In genomic region chr19:35269425-35270117, GRCh38 we compare ENCODE assay signal across 8 cellular contexts. TPM values are rescaled to one million over a fixed set of nuclear protein-coding genes. Genes with fewer than 3 reads are reported as not detected.
DNase-seq lines count a peak whose midpoint lies in the region; ATAC-seq and TF ChIP-seq lines count a peak whose summit lies in the region.

No MANE protein-coding gene starts in this region.

- no peaks in the 10 kb centered on the region for H3K4me1 ChIP-seq in A673 (ENCODE audit: insufficient read depth, low read length, poor library complexity, severe bottlenecking)

- no peak overlapping the region for H3K27ac ChIP-seq in A673 (ENCODE audit: low read depth, low read length, poor library complexity, severe bottlenecking)

- H3K36me3 ChIP-seq in A673 (ENCODE audit: insufficient read depth, low read length, poor library complexity, severe bottlenecking): peaks cover 28% of the 10 kb centered on the region

- TF ChIP-seq CTCF in A673 (conservative IDR thresholded peaks at IDR 0.05; ENCODE audit: low read depth, low read length): peak; percentile 53

- H3K9me3 ChIP-seq in A673 (ENCODE audit: low read depth, low read length, poor library complexity, severe bottlenecking): no peaks in the 10 kb centered on the region

- H3K27me3 ChIP-seq in A673 (replicated peaks; ENCODE audit: insufficient read depth, low read depth, low read length, poor library complexity): no peaks in the 10 kb centered on the region

- intact Hi-C loops in A673 (cut with micrococcal nuclease; ENCODE audit: unreplicated experiment): no loop called here

- POLR2A ChIA-PET in A673 (lab: Charles Lee; ENCODE audit: low non-redundant PET): no interaction called here

- ATAC-seq in GM18511 (IDR thresholded peaks at IDR 0.05; ENCODE audit: unreplicated experiment) (peak; percentile 62), HG03095 (IDR thresholded peaks at IDR 0.05; ENCODE audit: unreplicated experiment) (peak; percentile 48)

- peak overlapping the region; percentile 81 for H3K4me3 ChIP-seq in A673 (ENCODE audit: low read depth, low read length, poor library complexity, severe bottlenecking)

- peak; percentile 60 for DNase-seq in A673 (ENCODE audit: low spot score)
- peak; percentile 65 for DNase-seq in NCI-H226
- DNase-seq in activated CD4-positive, alpha-beta T cell treated with anti-CD3 and anti-CD28 coated beads for 1 hour: peak; percentile 66
- peak; percentile 84 for DNase-seq in cerebellum (ENCODE audit: low spot score)
- peak; percentile 66 for DNase-seq in kidney glomerular epithelial cell (lab: John Stamatoyannopoulos, UW)
- peak; percentile 48 to 60 for DNase-seq in stimulated activated CD4-positive, alpha-beta T cell treated with anti-CD3 and anti-CD28 coated beads, Interleukin-1b, Interleukin-23, amount 100 ng/mL, for 1 hour (ENCODE audit: low read depth in 2 of 2)

- BruUV-seq in A673 (replicated peaks; lab: Mats Ljungman, UMichigan): no TSS peak

- CTCF ChIA-PET in A673 (lab: Charles Lee): interaction anchor here (0.5 kb wide), 1 partner anchor 1484 kb away, joined by 3 read pairs; no protein-coding TSS in a partner anchor

RNA-seq across cellular contexts. Expression of gene USF2, which starts 0.8 kb away (rescaled TPM):
- total RNA-seq in A673 (2021) (82.0 and 90.8 TPM in 2 replicates), cerebellum (39.4 TPM)

RNA-seq across cellular contexts. Expression of gene HAMP, which starts 12.8 kb away (rescaled TPM):
- total RNA-seq in A673 (2021) (0.28 and 0.37 TPM in 2 replicates), cerebellum (not detected)

RNA-seq across cellular contexts. Expression of gene LSR, which starts 20.8 kb away (rescaled TPM):
- total RNA-seq in A673 (2021) (1.9 and 2.9 TPM in 2 replicates), cerebellum (2.6 TPM)

RNA-seq across cellular contexts. Expression of gene MAG, which starts 22.4 kb away (rescaled TPM):
- total RNA-seq in A673 (2021) (not detected in 2 replicates), cerebellum (0.91 TPM)

RNA-seq across cellular contexts. Expression of gene FAM187B, which starts 41.0 kb away (rescaled TPM):
- total RNA-seq in A673 (2021) (not detected in 2 replicates), cerebellum (not detected)
